In the genomic region with DNA sequence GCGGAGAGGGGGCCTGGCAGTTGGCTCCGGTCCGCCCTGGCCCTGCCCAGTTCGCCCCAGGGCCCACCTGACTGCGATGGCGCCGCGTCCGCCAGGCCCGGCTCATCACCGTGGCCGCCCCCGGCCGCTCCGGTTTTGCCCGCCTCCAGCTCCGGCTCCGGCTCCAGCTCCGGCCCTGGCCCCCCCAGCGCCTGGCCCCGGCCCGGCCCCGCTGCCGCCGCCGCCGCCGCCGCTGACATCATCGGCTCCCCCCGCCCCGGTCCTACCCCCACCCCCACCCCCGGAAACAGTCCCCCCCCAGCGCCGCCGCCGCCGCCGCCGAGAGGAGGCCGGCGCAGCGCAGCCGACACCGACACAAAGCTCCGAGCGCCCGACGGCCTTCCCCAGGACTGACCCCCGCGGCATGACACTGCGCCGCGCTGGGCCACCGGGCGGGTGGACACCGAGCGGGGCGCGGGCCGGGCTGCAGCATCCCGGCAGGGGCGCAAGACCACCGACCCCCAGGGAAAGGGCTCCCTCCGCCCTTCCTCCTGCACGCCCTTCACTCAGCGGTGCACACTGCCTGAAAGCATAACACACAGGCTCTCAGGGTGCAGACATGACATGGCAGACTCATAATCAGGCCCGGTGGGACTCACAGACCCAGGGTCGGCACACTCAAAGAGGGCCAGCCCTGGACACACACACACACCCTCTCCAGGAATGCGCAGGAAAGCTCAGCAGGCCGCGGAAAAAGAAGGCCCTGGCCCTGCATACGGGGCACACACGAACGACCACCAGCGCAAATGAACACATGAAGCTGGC, we compare ENCODE assay signal across 1 cellular context.
TF ChIP-seq lines count a peak whose summit lies in the region.

Gene ZBTB4, minus strand, starts transcription at position 243 of the 804 bp plus-strand sequence. CDS start 12,830 bp downstream, outside the sequence.

TF ChIP-seq in HepG2, 621 proteins besides CTCF, POLR2A, EP300 and RAD21 (continued from another document and continues in another):
- TF ChIP-seq, protein P1, sequence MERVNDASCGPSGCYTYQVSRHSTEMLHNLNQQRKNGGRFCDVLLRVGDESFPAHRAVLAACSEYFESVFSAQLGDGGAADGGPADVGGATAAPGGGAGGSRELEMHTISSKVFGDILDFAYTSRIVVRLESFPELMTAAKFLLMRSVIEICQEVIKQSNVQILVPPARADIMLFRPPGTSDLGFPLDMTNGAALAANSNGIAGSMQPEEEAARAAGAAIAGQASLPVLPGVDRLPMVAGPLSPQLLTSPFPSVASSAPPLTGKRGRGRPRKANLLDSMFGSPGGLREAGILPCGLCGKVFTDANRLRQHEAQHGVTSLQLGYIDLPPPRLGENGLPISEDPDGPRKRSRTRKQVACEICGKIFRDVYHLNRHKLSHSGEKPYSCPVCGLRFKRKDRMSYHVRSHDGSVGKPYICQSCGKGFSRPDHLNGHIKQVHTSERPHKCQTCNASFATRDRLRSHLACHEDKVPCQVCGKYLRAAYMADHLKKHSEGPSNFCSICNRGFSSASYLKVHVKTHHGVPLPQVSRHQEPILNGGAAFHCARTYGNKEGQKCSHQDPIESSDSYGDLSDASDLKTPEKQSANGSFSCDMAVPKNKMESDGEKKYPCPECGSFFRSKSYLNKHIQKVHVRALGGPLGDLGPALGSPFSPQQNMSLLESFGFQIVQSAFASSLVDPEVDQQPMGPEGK (CRISPR knock-in tag; IDR thresholded peaks at IDR 0.05), result peak; percentile 52
- TF ChIP-seq, protein P2, sequence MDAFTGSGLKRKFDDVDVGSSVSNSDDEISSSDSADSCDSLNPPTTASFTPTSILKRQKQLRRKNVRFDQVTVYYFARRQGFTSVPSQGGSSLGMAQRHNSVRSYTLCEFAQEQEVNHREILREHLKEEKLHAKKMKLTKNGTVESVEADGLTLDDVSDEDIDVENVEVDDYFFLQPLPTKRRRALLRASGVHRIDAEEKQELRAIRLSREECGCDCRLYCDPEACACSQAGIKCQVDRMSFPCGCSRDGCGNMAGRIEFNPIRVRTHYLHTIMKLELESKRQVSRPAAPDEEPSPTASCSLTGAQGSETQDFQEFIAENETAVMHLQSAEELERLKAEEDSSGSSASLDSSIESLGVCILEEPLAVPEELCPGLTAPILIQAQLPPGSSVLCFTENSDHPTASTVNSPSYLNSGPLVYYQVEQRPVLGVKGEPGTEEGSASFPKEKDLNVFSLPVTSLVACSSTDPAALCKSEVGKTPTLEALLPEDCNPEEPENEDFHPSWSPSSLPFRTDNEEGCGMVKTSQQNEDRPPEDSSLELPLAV (CRISPR knock-in tag; conservative IDR thresholded peaks at IDR 0.05; ENCODE audit: low read depth), result no peak
- no peak for TF ChIP-seq GABPA (IDR thresholded peaks at IDR 0.05; ENCODE audit: low read depth, low read length)
- no peak for TF ChIP-seq GABPA (CRISPR knock-in tag; IDR thresholded peaks at IDR 0.05; ENCODE audit: low read depth)
- no peak for TF ChIP-seq NFIB (CRISPR knock-in tag; IDR thresholded peaks at IDR 0.05; ENCODE audit: borderline replicate concordance)
- TF ChIP-seq ZNF83 (CRISPR knock-in tag; IDR thresholded peaks at IDR 0.05; ENCODE audit: borderline replicate concordance), result no peak
- TF ChIP-seq ONECUT2 (CRISPR knock-in tag; IDR thresholded peaks at IDR 0.05), result no peak
- no peak for TF ChIP-seq ZFP36L2 (CRISPR knock-in tag; IDR thresholded peaks at IDR 0.05)
- TF ChIP-seq PHF20 (CRISPR knock-in tag; IDR thresholded peaks at IDR 0.05), result no peak
- TF ChIP-seq CENPX (CRISPR knock-in tag; IDR thresholded peaks at IDR 0.05), result no peak
- TF ChIP-seq NR0B2 (CRISPR knock-in tag; IDR thresholded peaks at IDR 0.05), result no peak
- no peak for TF ChIP-seq IKZF4 (CRISPR knock-in tag; IDR thresholded peaks at IDR 0.05; ENCODE audit: borderline replicate concordance, low read depth, not compliant biosample characterization)
- TF ChIP-seq ZNF501 (CRISPR knock-in tag; IDR thresholded peaks at IDR 0.05), result 0 out of 2 replicates have a peak, but pooled peaks have one; percentile 26
- TF ChIP-seq NONO (IDR thresholded peaks at IDR 0.05), result no peak
- no peak; the same call in 1 of the 2 replicates for TF ChIP-seq NONO (CRISPR knock-in tag; conservative IDR thresholded peaks at IDR 0.05)
- TF ChIP-seq TRIM24 (CRISPR knock-in tag; IDR thresholded peaks at IDR 0.05), result no peak
- TF ChIP-seq PRDM15 (CRISPR knock-in tag; IDR thresholded peaks at IDR 0.05), result no peak; the same call in 1 of the 2 replicates
- TF ChIP-seq TP53 (CRISPR knock-in tag; conservative IDR thresholded peaks at IDR 0.05), result no peak
- TF ChIP-seq U2AF2 (IDR thresholded peaks at IDR 0.05; ENCODE audit: low read depth, low read length), result no peak
- peak; percentile 29; the same call in 1 of the 2 replicates for TF ChIP-seq CBX5 (CRISPR knock-in tag; IDR thresholded peaks at IDR 0.05; ENCODE audit: borderline replicate concordance)
- TF ChIP-seq ZNF619 (CRISPR knock-in tag; IDR thresholded peaks at IDR 0.05), result no peak
- TF ChIP-seq FOXK2 (IDR thresholded peaks at IDR 0.05), result no peak
- TF ChIP-seq ZNF17 (CRISPR knock-in tag; IDR thresholded peaks at IDR 0.05), result no peak
- no peak for TF ChIP-seq ZNF292 (CRISPR knock-in tag; IDR thresholded peaks at IDR 0.05; ENCODE audit: borderline replicate concordance, low read depth)
- TF ChIP-seq ZNF484 (CRISPR knock-in tag; IDR thresholded peaks at IDR 0.05; ENCODE audit: borderline replicate concordance, low read depth), result no peak
- TF ChIP-seq ZNF451 (CRISPR knock-in tag; IDR thresholded peaks at IDR 0.05), result no peak
- TF ChIP-seq AKAP8 (CRISPR knock-in tag; IDR thresholded peaks at IDR 0.05), result no peak; the same call in 1 of the 2 replicates
- no peak for TF ChIP-seq ZNF580 (CRISPR knock-in tag; IDR thresholded peaks at IDR 0.05; ENCODE audit: borderline replicate concordance, low read depth)
- TF ChIP-seq DRAP1 (CRISPR knock-in tag; IDR thresholded peaks at IDR 0.05), result no peak
- TF ChIP-seq, protein P3, sequence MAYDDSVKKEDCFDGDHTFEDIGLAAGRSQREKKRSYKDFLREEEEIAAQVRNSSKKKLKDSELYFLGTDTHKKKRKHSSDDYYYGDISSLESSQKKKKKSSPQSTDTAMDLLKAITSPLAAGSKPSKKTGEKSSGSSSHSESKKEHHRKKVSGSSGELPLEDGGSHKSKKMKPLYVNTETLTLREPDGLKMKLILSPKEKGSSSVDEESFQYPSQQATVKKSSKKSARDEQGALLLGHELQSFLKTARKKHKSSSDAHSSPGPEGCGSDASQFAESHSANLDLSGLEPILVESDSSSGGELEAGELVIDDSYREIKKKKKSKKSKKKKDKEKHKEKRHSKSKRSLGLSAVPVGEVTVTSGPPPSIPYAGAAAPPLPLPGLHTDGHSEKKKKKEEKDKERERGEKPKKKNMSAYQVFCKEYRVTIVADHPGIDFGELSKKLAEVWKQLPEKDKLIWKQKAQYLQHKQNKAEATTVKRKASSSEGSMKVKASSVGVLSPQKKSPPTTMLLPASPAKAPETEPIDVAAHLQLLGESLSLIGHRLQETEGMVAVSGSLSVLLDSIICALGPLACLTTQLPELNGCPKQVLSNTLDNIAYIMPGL (CRISPR knock-in tag; IDR thresholded peaks at IDR 0.05; ENCODE audit: borderline replicate concordance in 1 of 2, low read depth in 1 of 2), result peak; percentile 38 to 45; a peak in 3 of 4 replicates
- peak; percentile 33; the same call in 1 of the 2 replicates for TF ChIP-seq MAX (IDR thresholded peaks at IDR 0.05)
- TF ChIP-seq AGO1 (IDR thresholded peaks at IDR 0.05; ENCODE audit: low read depth, low read length, poor library complexity, severe bottlenecking), result peak; percentile 13
- TF ChIP-seq, protein P4, sequence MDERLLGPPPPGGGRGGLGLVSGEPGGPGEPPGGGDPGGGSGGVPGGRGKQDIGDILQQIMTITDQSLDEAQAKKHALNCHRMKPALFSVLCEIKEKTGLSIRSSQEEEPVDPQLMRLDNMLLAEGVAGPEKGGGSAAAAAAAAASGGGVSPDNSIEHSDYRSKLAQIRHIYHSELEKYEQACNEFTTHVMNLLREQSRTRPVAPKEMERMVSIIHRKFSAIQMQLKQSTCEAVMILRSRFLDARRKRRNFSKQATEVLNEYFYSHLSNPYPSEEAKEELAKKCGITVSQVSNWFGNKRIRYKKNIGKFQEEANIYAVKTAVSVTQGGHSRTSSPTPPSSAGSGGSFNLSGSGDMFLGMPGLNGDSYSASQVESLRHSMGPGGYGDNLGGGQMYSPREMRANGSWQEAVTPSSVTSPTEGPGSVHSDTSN (CRISPR knock-in tag; IDR thresholded peaks at IDR 0.05), result no peak
- peak; percentile 43; the same call in 1 of the 2 replicates for TF ChIP-seq PRMT3 (CRISPR knock-in tag; IDR thresholded peaks at IDR 0.05; ENCODE audit: borderline replicate concordance, low read depth)
- no peak for TF ChIP-seq ZNF616 (CRISPR knock-in tag; IDR thresholded peaks at IDR 0.05; ENCODE audit: low read depth)
- no peak for TF ChIP-seq ZNF615 (CRISPR knock-in tag; IDR thresholded peaks at IDR 0.05; ENCODE audit: borderline replicate concordance)
- TF ChIP-seq TAF1 (CRISPR knock-in tag; IDR thresholded peaks at IDR 0.05), result peak; percentile 25; the same call in 1 of the 2 replicates
- no peak for TF ChIP-seq JUNB (CRISPR knock-in tag; IDR thresholded peaks at IDR 0.05; ENCODE audit: borderline replicate concordance)
- TF ChIP-seq RNF219 (CRISPR knock-in tag; IDR thresholded peaks at IDR 0.05), result no peak
- no peak for TF ChIP-seq SIN3A (IDR thresholded peaks at IDR 0.05; ENCODE audit: borderline replicate concordance, low read depth, low read length)
- no peak for TF ChIP-seq ZBTB34 (CRISPR knock-in tag; IDR thresholded peaks at IDR 0.05)
- no peak for TF ChIP-seq ZNF205 (CRISPR knock-in tag; IDR thresholded peaks at IDR 0.05)
- TF ChIP-seq NBN (conservative IDR thresholded peaks at IDR 0.05), result no peak
- TF ChIP-seq ZFP36 (IDR thresholded peaks at IDR 0.05; ENCODE audit: borderline replicate concordance, low read depth, low read length, partially characterized antibody), result no peak
- TF ChIP-seq ZNF768 (CRISPR knock-in tag; IDR thresholded peaks at IDR 0.05), result no peak; the same call in 1 of the 2 replicates
- TF ChIP-seq ZNF563 (CRISPR knock-in tag; IDR thresholded peaks at IDR 0.05), result no peak; the same call in 1 of the 2 replicates
